1 cellular context compared by ENCODE assay signal in the genomic region with DNA sequence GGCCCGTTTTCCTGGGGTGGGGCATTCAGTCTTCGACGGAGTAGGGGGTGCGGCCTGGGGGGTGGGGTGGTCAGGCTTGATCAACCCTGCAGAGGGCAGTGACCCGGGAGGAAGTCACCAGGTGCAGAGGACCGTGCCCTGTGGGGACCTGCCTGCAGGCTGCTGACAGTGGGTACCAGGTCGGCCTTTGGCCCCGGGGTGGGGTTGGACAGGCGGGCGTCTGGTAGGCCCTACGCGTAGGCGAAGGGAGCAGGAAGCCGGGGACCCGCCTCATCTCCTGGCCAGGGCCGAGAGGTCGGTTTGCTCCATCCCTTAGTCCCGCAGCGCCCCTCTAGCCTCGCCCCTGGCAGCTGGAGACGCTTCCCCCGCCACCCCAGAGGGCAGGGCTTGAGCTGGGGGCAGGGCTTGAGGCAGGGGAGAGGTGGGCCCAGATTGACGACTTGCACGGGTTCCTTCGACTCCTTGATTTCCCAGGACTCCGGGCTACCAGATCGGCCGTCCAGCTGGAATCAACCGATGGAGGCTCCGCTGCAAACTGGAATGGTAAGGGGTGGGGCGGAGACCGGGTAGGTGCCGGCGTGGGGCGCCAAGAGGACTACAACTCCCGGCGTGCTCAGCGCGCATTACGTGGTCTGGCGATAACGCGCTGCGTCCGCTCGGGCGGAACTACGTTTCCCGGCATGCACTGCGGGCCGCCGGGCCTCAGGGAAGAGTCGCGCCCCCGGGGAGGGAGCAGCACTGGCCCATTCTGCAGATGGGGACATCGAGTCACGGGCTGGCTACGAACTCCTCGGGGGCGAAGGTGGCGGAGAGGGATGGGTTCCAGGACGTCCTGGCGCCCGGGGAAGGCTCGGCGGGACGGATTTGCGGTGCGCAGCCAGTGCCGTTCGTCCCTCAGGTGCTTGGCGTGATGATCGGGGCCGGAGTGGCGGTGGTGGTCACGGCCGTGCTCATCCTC.
TF ChIP-seq lines count a peak whose summit lies in the region.

PNPLA6 (plus strand) TSS at position 683 of the 958 bp plus-strand sequence; CDS start at position 755, 72 bp downstream.

TF ChIP-seq in HepG2, 621 proteins besides CTCF, POLR2A, EP300 and RAD21 (continued from another document and continues in another):
- TF ChIP-seq, protein P1, sequence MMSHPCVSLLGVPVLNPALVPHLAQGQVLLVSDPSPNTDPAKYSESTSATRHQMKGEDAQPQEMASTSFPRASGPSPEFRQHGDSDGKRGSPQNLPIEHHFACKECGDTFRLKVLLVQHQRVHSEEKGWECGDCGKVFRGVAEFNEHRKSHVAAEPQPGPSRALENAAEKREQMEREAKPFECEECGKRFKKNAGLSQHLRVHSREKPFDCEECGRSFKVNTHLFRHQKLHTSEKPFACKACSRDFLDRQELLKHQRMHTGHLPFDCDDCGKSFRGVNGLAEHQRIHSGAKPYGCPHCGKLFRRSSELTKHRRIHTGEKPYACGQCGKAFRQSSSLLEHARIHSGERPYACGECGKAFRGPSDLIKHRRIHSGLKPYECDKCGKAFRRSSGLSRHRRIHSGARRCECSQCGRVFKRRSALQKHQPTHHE (CRISPR knock-in tag; IDR thresholded peaks at IDR 0.05; ENCODE audit: borderline replicate concordance): no peak; the same call in 1 of the 2 replicates
- TF ChIP-seq PHF21A (CRISPR knock-in tag; IDR thresholded peaks at IDR 0.05): no peak
- no peak for TF ChIP-seq ZNF34 (CRISPR knock-in tag; IDR thresholded peaks at IDR 0.05; ENCODE audit: borderline replicate concordance)
- peak; percentile 100 for TF ChIP-seq THAP11 (CRISPR knock-in tag; IDR thresholded peaks at IDR 0.05)
- no peak for TF ChIP-seq ZNF260 (CRISPR knock-in tag; IDR thresholded peaks at IDR 0.05; ENCODE audit: borderline replicate concordance, low read depth)
- 0 out of 2 replicates have a peak, but pooled peaks have one; percentile 35 for TF ChIP-seq ZFP90 (CRISPR knock-in tag; IDR thresholded peaks at IDR 0.05; ENCODE audit: borderline replicate concordance)
- no peak for TF ChIP-seq FOXA1 (IDR thresholded peaks at IDR 0.05)
- TF ChIP-seq FOXA1 (CRISPR knock-in tag; IDR thresholded peaks at IDR 0.05): no peak
- TF ChIP-seq MYNN (CRISPR knock-in tag; IDR thresholded peaks at IDR 0.05; ENCODE audit: low read depth): no peak
- no peak for TF ChIP-seq AGO1 (IDR thresholded peaks at IDR 0.05; ENCODE audit: low read depth, low read length, poor library complexity, severe bottlenecking)
- no peak for TF ChIP-seq ZNF10 (CRISPR knock-in tag; IDR thresholded peaks at IDR 0.05; ENCODE audit: borderline replicate concordance, low read depth)
- TF ChIP-seq NFKBIZ (CRISPR knock-in tag; IDR thresholded peaks at IDR 0.05): no peak; the same call in 1 of the 2 replicates
- no peak for TF ChIP-seq FOXO4 (CRISPR knock-in tag; conservative IDR thresholded peaks at IDR 0.05)
- TF ChIP-seq FOXK2 (IDR thresholded peaks at IDR 0.05): no peak
- TF ChIP-seq ZNF563 (CRISPR knock-in tag; IDR thresholded peaks at IDR 0.05): peak; percentile 31; the same call in 1 of the 2 replicates
- peak; percentile 48; the same call in 1 of the 2 replicates for TF ChIP-seq ZNF543 (CRISPR knock-in tag; IDR thresholded peaks at IDR 0.05)
- TF ChIP-seq U2AF1 (optimal IDR thresholded peaks at IDR 0.05; ENCODE audit: low read depth, low read length): no peak
- peak; percentile 67; the same call in 1 of the 2 replicates for TF ChIP-seq ZZZ3 (CRISPR knock-in tag; IDR thresholded peaks at IDR 0.05; ENCODE audit: borderline replicate concordance)
- TF ChIP-seq NR2F6 (IDR thresholded peaks at IDR 0.05): no peak
- no peak for TF ChIP-seq NR2F6 (CRISPR knock-in tag; IDR thresholded peaks at IDR 0.05)
- peak; percentile 57; the same call in 1 of the 2 replicates for TF ChIP-seq MTERF4 (CRISPR knock-in tag; IDR thresholded peaks at IDR 0.05)
- TF ChIP-seq, protein P2, sequence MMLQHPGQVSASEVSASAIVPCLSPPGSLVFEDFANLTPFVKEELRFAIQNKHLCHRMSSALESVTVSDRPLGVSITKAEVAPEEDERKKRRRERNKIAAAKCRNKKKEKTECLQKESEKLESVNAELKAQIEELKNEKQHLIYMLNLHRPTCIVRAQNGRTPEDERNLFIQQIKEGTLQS (CRISPR knock-in tag; IDR thresholded peaks at IDR 0.05): 0 out of 2 replicates have a peak, but pooled peaks have one; percentile 37
- no peak for TF ChIP-seq ZFP82 (CRISPR knock-in tag; IDR thresholded peaks at IDR 0.05; ENCODE audit: borderline replicate concordance)
- no peak for TF ChIP-seq ZNF225 (CRISPR knock-in tag; IDR thresholded peaks at IDR 0.05)
- TF ChIP-seq ZNF331 (CRISPR knock-in tag; IDR thresholded peaks at IDR 0.05): peak; percentile 55; the same call in 1 of the 2 replicates
- no peak for TF ChIP-seq ARNT (IDR thresholded peaks at IDR 0.05)
- TF ChIP-seq, protein P3, sequence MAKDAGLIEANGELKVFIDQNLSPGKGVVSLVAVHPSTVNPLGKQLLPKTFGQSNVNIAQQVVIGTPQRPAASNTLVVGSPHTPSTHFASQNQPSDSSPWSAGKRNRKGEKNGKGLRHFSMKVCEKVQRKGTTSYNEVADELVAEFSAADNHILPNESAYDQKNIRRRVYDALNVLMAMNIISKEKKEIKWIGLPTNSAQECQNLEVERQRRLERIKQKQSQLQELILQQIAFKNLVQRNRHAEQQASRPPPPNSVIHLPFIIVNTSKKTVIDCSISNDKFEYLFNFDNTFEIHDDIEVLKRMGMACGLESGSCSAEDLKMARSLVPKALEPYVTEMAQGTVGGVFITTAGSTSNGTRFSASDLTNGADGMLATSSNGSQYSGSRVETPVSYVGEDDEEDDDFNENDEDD (CRISPR knock-in tag; IDR thresholded peaks at IDR 0.05; ENCODE audit: borderline replicate concordance): peak; percentile 54; the same call in 1 of the 2 replicates
- TF ChIP-seq CBFB (CRISPR knock-in tag; IDR thresholded peaks at IDR 0.05): peak; percentile 85
- no peak for TF ChIP-seq SATB2 (CRISPR knock-in tag; IDR thresholded peaks at IDR 0.05)
- TF ChIP-seq NFE2L2 (IDR thresholded peaks at IDR 0.05; ENCODE audit: low read length): no peak
- TF ChIP-seq FLYWCH1 (CRISPR knock-in tag; IDR thresholded peaks at IDR 0.05): no peak
- peak; percentile 12; the same call in 1 of the 2 replicates for TF ChIP-seq ZNF782 (CRISPR knock-in tag; IDR thresholded peaks at IDR 0.05; ENCODE audit: borderline replicate concordance)
- peak; percentile 82 for TF ChIP-seq PRDM10 (CRISPR knock-in tag; IDR thresholded peaks at IDR 0.05; ENCODE audit: low read depth)
- TF ChIP-seq ZNF768 (CRISPR knock-in tag; IDR thresholded peaks at IDR 0.05): peak; percentile 60; the same call in 1 of the 2 replicates
- TF ChIP-seq ZNF788 (CRISPR knock-in tag; IDR thresholded peaks at IDR 0.05; ENCODE audit: borderline replicate concordance): peak; percentile 80; the same call in 1 of the 2 replicates
- TF ChIP-seq CREB1 (IDR thresholded peaks at IDR 0.05): peak; percentile 90
- peak; percentile 96 for TF ChIP-seq CREB1 (CRISPR knock-in tag; IDR thresholded peaks at IDR 0.05)
- TF ChIP-seq, protein P4, sequence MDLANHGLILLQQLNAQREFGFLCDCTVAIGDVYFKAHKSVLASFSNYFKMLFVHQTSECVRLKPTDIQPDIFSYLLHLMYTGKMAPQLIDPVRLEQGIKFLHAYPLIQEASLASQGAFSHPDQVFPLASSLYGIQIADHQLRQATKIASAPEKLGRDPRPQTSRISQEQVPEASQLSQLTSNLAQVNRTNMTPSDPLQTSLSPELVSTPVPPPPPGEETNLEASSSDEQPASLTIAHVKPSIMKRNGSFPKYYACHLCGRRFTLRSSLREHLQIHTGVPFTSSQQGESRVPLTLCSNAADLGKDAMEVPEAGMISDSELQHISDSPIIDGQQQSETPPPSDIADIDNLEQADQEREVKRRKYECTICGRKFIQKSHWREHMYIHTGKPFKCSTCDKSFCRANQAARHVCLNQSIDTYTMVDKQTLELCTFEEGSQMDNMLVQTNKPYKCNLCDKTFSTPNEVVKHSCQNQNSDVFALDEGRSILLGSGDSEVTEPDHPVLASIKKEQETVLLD (CRISPR knock-in tag; IDR thresholded peaks at IDR 0.05; ENCODE audit: low read depth): no peak; the same call in 1 of the 2 replicates
- TF ChIP-seq ZNF710 (CRISPR knock-in tag; IDR thresholded peaks at IDR 0.05; ENCODE audit: borderline replicate concordance): 0 out of 2 replicates have a peak, but pooled peaks have one; percentile 15
- TF ChIP-seq FUBP1 (CRISPR knock-in tag; IDR thresholded peaks at IDR 0.05; ENCODE audit: borderline replicate concordance): no peak; the same call in 1 of the 2 replicates
- TF ChIP-seq ZFP37 (CRISPR knock-in tag; IDR thresholded peaks at IDR 0.05; ENCODE audit: borderline replicate concordance): no peak
- no peak for TF ChIP-seq ZNF569 (CRISPR knock-in tag; IDR thresholded peaks at IDR 0.05; ENCODE audit: borderline replicate concordance)
- TF ChIP-seq TOPORS (CRISPR knock-in tag; IDR thresholded peaks at IDR 0.05): no peak
- TF ChIP-seq PRPF4 (IDR thresholded peaks at IDR 0.05; ENCODE audit: low read depth, low read length, poor library complexity, severe bottlenecking): no peak
- TF ChIP-seq DNMT1 (CRISPR knock-in tag; IDR thresholded peaks at IDR 0.05): peak; percentile 77; the same call in 1 of the 2 replicates
- TF ChIP-seq ZFX (CRISPR knock-in tag; IDR thresholded peaks at IDR 0.05; ENCODE audit: low read depth): peak; percentile 82
- TF ChIP-seq HOXA3 (CRISPR knock-in tag; IDR thresholded peaks at IDR 0.05): peak; percentile 95
